1 cellular context compared by ENCODE assay signal in the genomic region with DNA sequence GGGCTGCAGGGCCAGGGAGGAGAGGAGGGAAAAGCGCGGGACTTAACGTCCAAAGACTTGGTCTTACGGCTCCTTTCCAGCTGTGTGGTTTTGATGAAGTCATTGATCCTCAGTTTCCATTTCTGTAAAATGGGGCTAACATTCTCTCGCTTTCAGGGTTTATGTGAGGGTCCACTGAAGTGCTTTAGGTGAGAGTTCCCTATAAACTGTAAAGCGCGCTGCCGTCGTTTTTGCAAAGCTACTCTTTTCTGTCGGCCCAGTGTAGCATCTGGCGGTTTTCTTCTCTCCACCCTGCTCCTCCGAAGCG.
TF ChIP-seq lines count a peak whose summit lies in the region.

No MANE protein-coding gene starts in this region.

TF ChIP-seq in H1, 55 proteins besides CTCF, POLR2A, EP300 and RAD21:
- TF ChIP-seq, protein P1, sequence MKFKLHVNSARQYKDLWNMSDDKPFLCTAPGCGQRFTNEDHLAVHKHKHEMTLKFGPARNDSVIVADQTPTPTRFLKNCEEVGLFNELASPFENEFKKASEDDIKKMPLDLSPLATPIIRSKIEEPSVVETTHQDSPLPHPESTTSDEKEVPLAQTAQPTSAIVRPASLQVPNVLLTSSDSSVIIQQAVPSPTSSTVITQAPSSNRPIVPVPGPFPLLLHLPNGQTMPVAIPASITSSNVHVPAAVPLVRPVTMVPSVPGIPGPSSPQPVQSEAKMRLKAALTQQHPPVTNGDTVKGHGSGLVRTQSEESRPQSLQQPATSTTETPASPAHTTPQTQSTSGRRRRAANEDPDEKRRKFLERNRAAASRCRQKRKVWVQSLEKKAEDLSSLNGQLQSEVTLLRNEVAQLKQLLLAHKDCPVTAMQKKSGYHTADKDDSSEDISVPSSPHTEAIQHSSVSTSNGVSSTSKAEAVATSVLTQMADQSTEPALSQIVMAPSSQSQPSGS (IDR thresholded peaks at IDR 0.05; ENCODE audit: low read length) = peak; percentile 93; the same call in 1 of the 2 replicates
- peak; percentile 40; the same call in 1 of the 2 replicates for TF ChIP-seq E2F6 (IDR thresholded peaks at IDR 0.05)
- peak; percentile 97 for TF ChIP-seq KDM1A (IDR thresholded peaks at IDR 0.05; ENCODE audit: borderline replicate concordance, low read length)
- no peak; the same call in 1 of the 2 replicates for TF ChIP-seq TAF1 (IDR thresholded peaks at IDR 0.05; ENCODE audit: low read depth, low read length)
- no peak for TF ChIP-seq EGR1 (IDR thresholded peaks at IDR 0.05; ENCODE audit: borderline replicate concordance, low read depth, low read length)
- no peak for TF ChIP-seq KDM5A (IDR thresholded peaks at IDR 0.05; ENCODE audit: low read length)
